11 cellular contexts compared by ENCODE assay signal in genomic region chr3:98557324-98558010, GRCh38. TPM values are rescaled to one million over a fixed set of nuclear protein-coding genes. Genes with fewer than 3 reads are reported as not detected.
DNase-seq lines count a peak whose midpoint lies in the region; ATAC-seq, FAIRE-seq and TF ChIP-seq lines count a peak whose summit lies in the region.
"Had no signal": no experiment of that assay in that cellular context is flagged by ENCODE, and none has a peak within 500 bp of the region (broad histone marks: within the 10 kb centered on the region; RNA-seq: fewer than 3 reads in every experiment).

No MANE protein-coding gene starts in this region.

- ATAC-seq in HG02678 (IDR thresholded peaks at IDR 0.05; ENCODE audit: unreplicated experiment) = peak; percentile 18
- peak; percentile 64 to 75 (median 66) for ATAC-seq in natural killer cell
- ATAC-seq in HepG2 = no peak
- no peak for ATAC-seq in left cardiac atrium
- no peak for ATAC-seq in GM21447 (IDR thresholded peaks at IDR 0.05; ENCODE audit: unreplicated experiment)

- DNase-seq in GM12891 (ENCODE audit: insufficient read length, low spot score) (no peak), natural killer cell (no peak), HepG2 (ENCODE audit: low spot score) (no peak), DMS53 (lab: John Stamatoyannopoulos, UW) (no peak), left cardiac atrium (no peak)
- DNase-seq in activated CD4-positive, alpha-beta T cell treated with anti-CD3 and anti-CD28 coated beads, Interleukin-2, amount 50 U/mL, for 48 hours = peak; percentile 42 to 59
- DNase-seq: HCEC 1CT had no signal

- H3K27me3 Mint-ChIP-seq in natural killer cell (ENCODE audit: low read depth in 2 of 2) = no peaks in the 10 kb centered on the region

- CTCF ChIA-PET in HepG2 (lab: Yijun Ruan, JAX; ENCODE audit: low intra/inter-chr PET ratio, low total read pairs) = no interaction called here

- H3K4me1 ChIP-seq in HepG2 (ENCODE audit: insufficient read depth, low read length) = no peaks in the 10 kb centered on the region
- H3K4me1 ChIP-seq: esophagus muscularis mucosa had no signal

- H3K36me3 Mint-ChIP-seq in natural killer cell = no peaks in the 10 kb centered on the region

- TF ChIP-seq CTCF in natural killer cell (IDR thresholded peaks at IDR 0.05) (no peak), HepG2 (CRISPR knock-in tag; IDR thresholded peaks at IDR 0.05) (no peak)

- POLR2A ChIA-PET in HepG2 (lab: Yijun Ruan, JAX) = no interaction called here

- no peak overlapping the region for H3K4me3 ChIP-seq in HepG2 (replicated peaks in 1 of 3; ENCODE audit: insufficient read depth in 1 of 3, low read depth in 2 of 3, low read length in 3 of 3)
- H3K4me3 ChIP-seq: esophagus muscularis mucosa had no signal

- TF ChIP-seq EP300 in HepG2 (IDR thresholded peaks at IDR 0.05; ENCODE audit: low read depth in 2 of 2, low read length in 2 of 2) (no peak), HepG2 (CRISPR knock-in tag; IDR thresholded peaks at IDR 0.05; ENCODE audit: borderline replicate concordance) (no peak)

- H3K4me1 Mint-ChIP-seq in natural killer cell = peaks cover 30 to 41% of the 10 kb centered on the region in 2 donors

- no peaks in the 10 kb centered on the region for H4K20me1 ChIP-seq in HepG2 (ENCODE audit: insufficient read depth, low read length)

- no peaks in the 10 kb centered on the region for H3K79me2 ChIP-seq in HepG2 (ENCODE audit: insufficient read depth, low read length)

- no peak overlapping the region for H3K9ac ChIP-seq in HepG2 (ENCODE audit: insufficient read depth, low read depth, low read length)

- H2AFZ ChIP-seq in HepG2 (ENCODE audit: low read length) = no peak overlapping the region

- peak overlapping the region; percentile 55 to 71 for H3K27ac Mint-ChIP-seq in natural killer cell

- no peaks in the 10 kb centered on the region for H3K36me3 ChIP-seq in HepG2 (replicated peaks in 1 of 2; ENCODE audit: control insufficient read depth in 1 of 2, insufficient read depth in 2 of 2, low read length in 2 of 2)
- H3K36me3 ChIP-seq: esophagus muscularis mucosa had no signal

- intact Hi-C loops in natural killer cell (cut with micrococcal nuclease) = no loop called here
- intact Hi-C loops in HepG2 (cut with micrococcal nuclease; ENCODE audit: unreplicated experiment) = no loop called here
- intact Hi-C loops in left cardiac atrium (cut with DNase I) = no loop called here

- 26% methylated on average over 4 of the region's 4 CpGs for WGBS in HepG2 (ENCODE audit: low lambda C conversion rate)

- no peak overlapping the region for H3K4me2 ChIP-seq in HepG2 (ENCODE audit: low read depth, low read length)

- FAIRE-seq in GM12891 (lab: Jason Lieb, UNC) (peak; percentile 94), HepG2 (lab: Jason Lieb, UNC) (no peak)

- TF ChIP-seq POLR2A in GM12891 (IDR thresholded peaks at IDR 0.05; ENCODE audit: low read depth, low read length) (peak; percentile 71), HepG2 (IDR thresholded peaks at IDR 0.05; ENCODE audit: insufficient read depth in 1 of 2, low read depth in 2 of 2, low read length in 2 of 2) (no peak)

- no peaks in the 10 kb centered on the region for H3K9me3 ChIP-seq in HepG2 (ENCODE audit: low read length)
- H3K9me3 ChIP-seq: esophagus muscularis mucosa had no signal

- H3K27ac ChIP-seq in HepG2 (ENCODE audit: extremely low read length, insufficient read depth, low read length) = no peak overlapping the region
- H3K27ac ChIP-seq: esophagus muscularis mucosa had no signal

- in situ Hi-C loops in HepG2 (cut with HindIII; ENCODE audit: extremely low pct_ligation_motif_present, low pct_unique_long_range_greater_than_20kb) = loop anchor here (25.0 kb wide), 1 partner anchor 520 kb away; the partner anchor contains the start of gene GABRR3

- TF ChIP-seq RAD21 in HepG2 (CRISPR knock-in tag; IDR thresholded peaks at IDR 0.05) = no peak

- no peaks in the 10 kb centered on the region for H3K9me3 Mint-ChIP-seq in natural killer cell

- no peak overlapping the region for H3K4me3 Mint-ChIP-seq in natural killer cell

- no TSS peak for BruUV-seq in HepG2 (replicated peaks; lab: Mats Ljungman, UMichigan)

- no peaks in the 10 kb centered on the region for H3K27me3 ChIP-seq in HepG2 (ENCODE audit: control insufficient read depth in 1 of 2, insufficient read depth in 2 of 2, low read length in 2 of 2)
- H3K27me3 ChIP-seq: esophagus muscularis mucosa had no signal

RNA-seq across cellular contexts. Expression of gene GPR15, which starts 25.7 kb away (rescaled TPM):
- 77.2 TPM for polyA plus RNA-seq in GM12891 (2012; ENCODE audit: low read depth, missing spikeins)
- total RNA-seq in natural killer cell (10 to 100 TPM in 1 of 3 donors, 1 to 10 TPM in 1, under 1 TPM in 1; 0.97 to 32.8 (median 1.5) TPM), HepG2 (2016; rRNA removed; fragmentation: Illumina TruSeq; extraction: Trizol) (not detected in 2 replicates), left cardiac atrium (under 1 TPM in 1 of 2 donors, not detected in 1; 0.24 TPM)
- total RNA-seq in HepG2 (2016; cell fraction: cytosol; rRNA removed; fragmentation: Illumina TruSeq; extraction: Trizol; ENCODE audit: low read depth) = not detected in 2 replicates
- not detected in 2 replicates for total RNA-seq in HepG2 (2016; cell fraction: insoluble cytoplasmic fraction; rRNA removed; fragmentation: Illumina TruSeq; extraction: Trizol)
- total RNA-seq in HepG2 (2016; cell fraction: membrane; rRNA removed; fragmentation: Illumina TruSeq; extraction: Trizol) = not detected in 2 replicates
- not detected in 2 replicates for total RNA-seq in HepG2 (2016; cell fraction: nucleus; rRNA removed; fragmentation: Illumina TruSeq; extraction: Trizol)
- polyA plus RNA-seq in HepG2 (2011; rRNA removed) = not detected in 2 replicates
- not detected in 2 replicates for polyA plus RNA-seq in HepG2 (2011; cell fraction: cytosol; rRNA removed)
- not detected in 2 replicates for polyA plus RNA-seq in HepG2 (2011; cell fraction: nucleus; rRNA removed)
- polyA plus RNA-seq in HepG2 (2012) = not detected in 2 replicates
- polyA plus RNA-seq in HepG2 (2016; cell fraction: cytosol; fragmentation: Illumina TruSeq; extraction: Trizol; ENCODE audit: low read depth) = not detected in 2 replicates
- not detected in 2 replicates for polyA plus RNA-seq in HepG2 (2016; cell fraction: insoluble cytoplasmic fraction; fragmentation: Illumina TruSeq; extraction: Trizol; ENCODE audit: low read depth)
- not detected in 2 replicates for polyA plus RNA-seq in HepG2 (2016; cell fraction: membrane; fragmentation: Illumina TruSeq; extraction: Trizol; ENCODE audit: low read depth)
- polyA plus RNA-seq in HepG2 (2016; cell fraction: nucleus; fragmentation: Illumina TruSeq; extraction: Trizol; ENCODE audit: insufficient read depth, low read depth) = not detected in 2 replicates
- not detected in 2 replicates for polyA minus RNA-seq in HepG2 (2011; rRNA and poly(A)+ RNA removed; ENCODE audit: low replicate concordance)
- polyA minus RNA-seq in HepG2 (2011; cell fraction: cytosol; rRNA and poly(A)+ RNA removed) = not detected in 2 replicates
- not detected in 2 replicates for polyA minus RNA-seq in HepG2 (2011; cell fraction: nucleus; rRNA and poly(A)+ RNA removed)
- total RNA-seq: lung microvascular endothelial cell had no signal

RNA-seq across cellular contexts. Expression of gene CLDND1, which starts 34.8 kb away (rescaled TPM):
- 94.1 TPM for polyA plus RNA-seq in GM12891 (2012; ENCODE audit: low read depth, missing spikeins)
- total RNA-seq in natural killer cell (100 to 1,000 TPM; 175 to 220 (median 219) TPM), HepG2 (2016; rRNA removed; fragmentation: Illumina TruSeq; extraction: Trizol) (30.3 and 50.8 TPM in 2 replicates), left cardiac atrium (10 to 100 TPM; 73.3 to 88.5 TPM)
- 20.4 and 20.6 TPM in 2 replicates for total RNA-seq in HepG2 (2016; cell fraction: cytosol; rRNA removed; fragmentation: Illumina TruSeq; extraction: Trizol; ENCODE audit: low read depth)
- total RNA-seq in HepG2 (2016; cell fraction: insoluble cytoplasmic fraction; rRNA removed; fragmentation: Illumina TruSeq; extraction: Trizol) = 27.0 and 50.9 TPM in 2 replicates
- total RNA-seq in HepG2 (2016; cell fraction: membrane; rRNA removed; fragmentation: Illumina TruSeq; extraction: Trizol) = 34.2 and 39.6 TPM in 2 replicates
- 70.2 and 76.9 TPM in 2 replicates for total RNA-seq in HepG2 (2016; cell fraction: nucleus; rRNA removed; fragmentation: Illumina TruSeq; extraction: Trizol)
- 103 and 121 TPM in 2 replicates for polyA plus RNA-seq in HepG2 (2011; rRNA removed)
- 73.7 and 131 TPM in 2 replicates for polyA plus RNA-seq in HepG2 (2011; cell fraction: cytosol; rRNA removed)
- polyA plus RNA-seq in HepG2 (2011; cell fraction: nucleus; rRNA removed) = 122 and 159 TPM in 2 replicates
- polyA plus RNA-seq in HepG2 (2012) = 59.9 and 75.2 TPM in 2 replicates
- polyA plus RNA-seq in HepG2 (2016; cell fraction: cytosol; fragmentation: Illumina TruSeq; extraction: Trizol; ENCODE audit: low read depth) = 15.6 and 19.2 TPM in 2 replicates
- polyA plus RNA-seq in HepG2 (2016; cell fraction: insoluble cytoplasmic fraction; fragmentation: Illumina TruSeq; extraction: Trizol; ENCODE audit: low read depth) = 25.9 and 30.3 TPM in 2 replicates
- 23.5 and 26.2 TPM in 2 replicates for polyA plus RNA-seq in HepG2 (2016; cell fraction: membrane; fragmentation: Illumina TruSeq; extraction: Trizol; ENCODE audit: low read depth)
- 91.1 and 94.7 TPM in 2 replicates for polyA plus RNA-seq in HepG2 (2016; cell fraction: nucleus; fragmentation: Illumina TruSeq; extraction: Trizol; ENCODE audit: insufficient read depth, low read depth)
- 63.6 and 95.3 TPM in 2 replicates for polyA minus RNA-seq in HepG2 (2011; rRNA and poly(A)+ RNA removed; ENCODE audit: low replicate concordance)
- polyA minus RNA-seq in HepG2 (2011; cell fraction: cytosol; rRNA and poly(A)+ RNA removed) = 66.4 and 80.3 TPM in 2 replicates
- 140 and 147 TPM in 2 replicates for polyA minus RNA-seq in HepG2 (2011; cell fraction: nucleus; rRNA and poly(A)+ RNA removed)

RNA-seq across cellular contexts. Expression of gene CPOX, which starts 35.9 kb away (rescaled TPM):
- 71.3 TPM for polyA plus RNA-seq in GM12891 (2012; ENCODE audit: low read depth, missing spikeins)
- 10 to 100 TPM in 2 of 3 donors, 1 to 10 TPM in 1; 7.6 to 12.7 (median 12.2) TPM for total RNA-seq in natural killer cell
- 35.2 and 37.2 TPM in 2 replicates for total RNA-seq in HepG2 (2016; rRNA removed; fragmentation: Illumina TruSeq; extraction: Trizol)
- 2.2 and 2.9 TPM in 2 replicates for total RNA-seq in HepG2 (2016; cell fraction: cytosol; rRNA removed; fragmentation: Illumina TruSeq; extraction: Trizol; ENCODE audit: low read depth)
- total RNA-seq in HepG2 (2016; cell fraction: insoluble cytoplasmic fraction; rRNA removed; fragmentation: Illumina TruSeq; extraction: Trizol) = 33.7 and 40.6 TPM in 2 replicates
- 9.5 and 13.0 TPM in 2 replicates for total RNA-seq in HepG2 (2016; cell fraction: membrane; rRNA removed; fragmentation: Illumina TruSeq; extraction: Trizol)
- total RNA-seq in HepG2 (2016; cell fraction: nucleus; rRNA removed; fragmentation: Illumina TruSeq; extraction: Trizol) = 28.1 and 28.5 TPM in 2 replicates
- polyA plus RNA-seq in HepG2 (2011; rRNA removed) = 26.2 and 34.2 TPM in 2 replicates
- 21.0 TPM in 2 replicates for polyA plus RNA-seq in HepG2 (2011; cell fraction: cytosol; rRNA removed)
- 32.7 and 34.4 TPM in 2 replicates for polyA plus RNA-seq in HepG2 (2011; cell fraction: nucleus; rRNA removed)
- polyA plus RNA-seq in HepG2 (2012) = 21.5 and 27.2 TPM in 2 replicates
- 2.3 and 2.6 TPM in 2 replicates for polyA plus RNA-seq in HepG2 (2016; cell fraction: cytosol; fragmentation: Illumina TruSeq; extraction: Trizol; ENCODE audit: low read depth)
- polyA plus RNA-seq in HepG2 (2016; cell fraction: insoluble cytoplasmic fraction; fragmentation: Illumina TruSeq; extraction: Trizol; ENCODE audit: low read depth) = 40.6 and 42.2 TPM in 2 replicates
- 8.5 and 8.8 TPM in 2 replicates for polyA plus RNA-seq in HepG2 (2016; cell fraction: membrane; fragmentation: Illumina TruSeq; extraction: Trizol; ENCODE audit: low read depth)
- 41.9 and 42.4 TPM in 2 replicates for polyA plus RNA-seq in HepG2 (2016; cell fraction: nucleus; fragmentation: Illumina TruSeq; extraction: Trizol; ENCODE audit: insufficient read depth, low read depth)
- polyA minus RNA-seq in HepG2 (2011; rRNA and poly(A)+ RNA removed; ENCODE audit: low replicate concordance) = 10.4 and 32.9 TPM in 2 replicates
- polyA minus RNA-seq in HepG2 (2011; cell fraction: cytosol; rRNA and poly(A)+ RNA removed) = 21.0 and 21.9 TPM in 2 replicates
- 29.4 and 30.2 TPM in 2 replicates for polyA minus RNA-seq in HepG2 (2011; cell fraction: nucleus; rRNA and poly(A)+ RNA removed)
- total RNA-seq in left cardiac atrium = 10 to 100 TPM in 1 of 2 donors, 1 to 10 TPM in 1; 9.2 to 12.7 TPM

RNA-seq across cellular contexts. Expression of gene OR5K2, which starts 60.0 kb away (rescaled TPM):
- not detected for polyA plus RNA-seq in GM12891 (2012; ENCODE audit: low read depth, missing spikeins)
- total RNA-seq in natural killer cell (not detected), HepG2 (2016; rRNA removed; fragmentation: Illumina TruSeq; extraction: Trizol) (not detected in 2 replicates), left cardiac atrium (not detected)
- total RNA-seq in HepG2 (2016; cell fraction: cytosol; rRNA removed; fragmentation: Illumina TruSeq; extraction: Trizol; ENCODE audit: low read depth) = not detected in 2 replicates
- total RNA-seq in HepG2 (2016; cell fraction: insoluble cytoplasmic fraction; rRNA removed; fragmentation: Illumina TruSeq; extraction: Trizol) = not detected in 2 replicates
- not detected in 2 replicates for total RNA-seq in HepG2 (2016; cell fraction: membrane; rRNA removed; fragmentation: Illumina TruSeq; extraction: Trizol)
- not detected in 2 replicates for total RNA-seq in HepG2 (2016; cell fraction: nucleus; rRNA removed; fragmentation: Illumina TruSeq; extraction: Trizol)
- not detected in 2 replicates for polyA plus RNA-seq in HepG2 (2011; rRNA removed)
- polyA plus RNA-seq in HepG2 (2011; cell fraction: cytosol; rRNA removed) = not detected in 2 replicates
- not detected in 2 replicates for polyA plus RNA-seq in HepG2 (2011; cell fraction: nucleus; rRNA removed)
- polyA plus RNA-seq in HepG2 (2012) = not detected in 2 replicates
- polyA plus RNA-seq in HepG2 (2016; cell fraction: cytosol; fragmentation: Illumina TruSeq; extraction: Trizol; ENCODE audit: low read depth) = not detected in 2 replicates
- polyA plus RNA-seq in HepG2 (2016; cell fraction: insoluble cytoplasmic fraction; fragmentation: Illumina TruSeq; extraction: Trizol; ENCODE audit: low read depth) = not detected in 2 replicates
- not detected in 2 replicates for polyA plus RNA-seq in HepG2 (2016; cell fraction: membrane; fragmentation: Illumina TruSeq; extraction: Trizol; ENCODE audit: low read depth)
- not detected in 2 replicates for polyA plus RNA-seq in HepG2 (2016; cell fraction: nucleus; fragmentation: Illumina TruSeq; extraction: Trizol; ENCODE audit: insufficient read depth, low read depth)
- polyA minus RNA-seq in HepG2 (2011; rRNA and poly(A)+ RNA removed; ENCODE audit: low replicate concordance) = not detected in 2 replicates
- not detected in 2 replicates for polyA minus RNA-seq in HepG2 (2011; cell fraction: cytosol; rRNA and poly(A)+ RNA removed)
- not detected in 2 replicates for polyA minus RNA-seq in HepG2 (2011; cell fraction: nucleus; rRNA and poly(A)+ RNA removed)
- total RNA-seq: esophagus muscularis mucosa, lung microvascular endothelial cell had no signal

Comparison
In these comparisons a context has a peak if more than half of its experiments do, and no peak if none do; other contexts are left out.
1. DNase-seq: peak in activated CD4-positive, alpha-beta T cell treated with anti-CD3 and anti-CD28 coated beads, Interleukin-2, amount 50 U/mL, for 48 hours (2 of 2); none in GM12891 (single experiment), natural killer cell (single experiment), HepG2 (single experiment), DMS53 (single experiment) and left cardiac atrium (single experiment).
2. ATAC-seq: peak in HG02678 (single experiment) and natural killer cell (3 of 3); none in HepG2 (single experiment), left cardiac atrium (0 of 2) and GM21447 (single experiment).